ENCODE assay signal across 1 cellular context in genomic region chr5:10283927-10284635, GRCh38.
A peak's percentile ranks its signal among the peaks of the same experiment; 100 is the strongest.
TF ChIP-seq lines count a peak whose summit lies in the region.

No MANE protein-coding gene starts in this region.

TF ChIP-seq in K562, 482 proteins besides CTCF, POLR2A, EP300 and RAD21 (continued from another document and continues in another):
- TF ChIP-seq NEUROD1 (IDR thresholded peaks at IDR 0.05; ENCODE audit: borderline replicate concordance, low read depth, low read length, partially characterized antibody) (peak; percentile 27), ZNF324 (CRISPR knock-in tag; IDR thresholded peaks at IDR 0.05) (0 out of 2 replicates have a peak, but pooled peaks have one; percentile 20), L3MBTL2 (IDR thresholded peaks at IDR 0.05) (peak; percentile 77), POLR2AphosphoS5 (IDR thresholded peaks at IDR 0.05; ENCODE audit: control insufficient read depth, insufficient read depth, low read depth, low read length) (peak; percentile 70; the same call in 1 of the 2 replicates), RUNX1 (IDR thresholded peaks at IDR 0.05; ENCODE audit: low read depth) (peak; percentile 80; the same call in 1 of the 2 replicates), ATF4 (CRISPR knock-in tag; IDR thresholded peaks at IDR 0.05) (peak; percentile 71; the same call in 1 of the 2 replicates), GABPA (tag; conservative IDR thresholded peaks at IDR 0.05; ENCODE audit: low read depth) (no peak), ZNF197 (CRISPR knock-in tag; IDR thresholded peaks at IDR 0.05; ENCODE audit: low read depth) (peak; percentile 62; the same call in 1 of the 2 replicates), E2F6 (IDR thresholded peaks at IDR 0.05; ENCODE audit: borderline replicate concordance in 1 of 2, extremely low read depth in 1 of 2, insufficient read depth in 1 of 2, insufficient read length in 1 of 2, low read depth in 1 of 2, low read length in 1 of 2, poor library complexity in 1 of 2, severe bottlenecking in 1 of 2) (peak in 1 of 2 experiments; percentile 78), TSHZ1 (CRISPR knock-in tag; IDR thresholded peaks at IDR 0.05) (no peak), PHB2 (IDR thresholded peaks at IDR 0.05; ENCODE audit: low read depth) (no peak), MAZ (CRISPR knock-in tag; conservative IDR thresholded peaks at IDR 0.05 in 1 of 2, IDR thresholded peaks at IDR 0.05 in 1 of 2) (peak; percentile 72 to 76; a peak in 3 of 4 replicates), SP2 (IDR thresholded peaks at IDR 0.05; ENCODE audit: extremely low read depth, low read depth, low read length, poor library complexity, severe bottlenecking) (no peak), SETDB1 (IDR thresholded peaks at IDR 0.05; ENCODE audit: low read length) (no peak), CBX5 (IDR thresholded peaks at IDR 0.05; ENCODE audit: borderline replicate concordance, low read depth) (peak; percentile 31; the same call in 1 of the 2 replicates), ZNF253 (CRISPR knock-in tag; conservative IDR thresholded peaks at IDR 0.05) (no peak), SREBF2 (CRISPR knock-in tag; IDR thresholded peaks at IDR 0.05) (no peak), ZNF764 (CRISPR knock-in tag; IDR thresholded peaks at IDR 0.05; ENCODE audit: low read depth) (0 out of 2 replicates have a peak, but pooled peaks have one; percentile 17), ZNF224 (CRISPR knock-in tag; IDR thresholded peaks at IDR 0.05) (no peak), RBM15 (IDR thresholded peaks at IDR 0.05; ENCODE audit: insufficient read depth, low read length) (no peak), ZNF174 (CRISPR knock-in tag; IDR thresholded peaks at IDR 0.05) (0 out of 2 replicates have a peak, but pooled peaks have one; percentile 66), PRDM10 (IDR thresholded peaks at IDR 0.05; ENCODE audit: partially characterized antibody) (no peak), TSC22D4 (tag; IDR thresholded peaks at IDR 0.05) (no peak), KDM5B (IDR thresholded peaks at IDR 0.05; ENCODE audit: insufficient replicate concordance, low read depth, low read length) (no peak), ZNF766 (CRISPR knock-in tag; conservative IDR thresholded peaks at IDR 0.05) (0 out of 2 replicates have a peak, but pooled peaks have one; percentile 45), E2F8 (IDR thresholded peaks at IDR 0.05; ENCODE audit: low read depth, partially characterized antibody) (peak; percentile 40), LCOR (CRISPR knock-in tag; IDR thresholded peaks at IDR 0.05) (0 out of 2 replicates have a peak, but pooled peaks have one; percentile 42), CC2D1A (IDR thresholded peaks at IDR 0.05) (peak; percentile 80), ELF4 (CRISPR knock-in tag; IDR thresholded peaks at IDR 0.05) (peak; percentile 74; the same call in 1 of the 2 replicates), GTF3C2 (IDR thresholded peaks at IDR 0.05; ENCODE audit: borderline replicate concordance, extremely low read depth, insufficient read length) (no peak), POLR2AphosphoS2 (IDR thresholded peaks at IDR 0.05; ENCODE audit: low read length) (peak; percentile 94), HMBOX1 (IDR thresholded peaks at IDR 0.05) (no peak), EP400 (IDR thresholded peaks at IDR 0.05) (peak; percentile 48), RAD51 (IDR thresholded peaks at IDR 0.05; ENCODE audit: borderline replicate concordance, low read depth) (no peak), POLR2B (IDR thresholded peaks at IDR 0.05; ENCODE audit: low read depth, partially characterized antibody) (peak; percentile 28), ZNF583 (CRISPR knock-in tag; IDR thresholded peaks at IDR 0.05) (peak; percentile 79; the same call in 1 of the 2 replicates), PML (IDR thresholded peaks at IDR 0.05; ENCODE audit: low read length) (0 out of 2 replicates have a peak, but pooled peaks have one; percentile 45), TFE3 (CRISPR knock-in tag; IDR thresholded peaks at IDR 0.05) (peak; percentile 10; the same call in 1 of the 2 replicates), ZBTB33 (CRISPR knock-in tag; IDR thresholded peaks at IDR 0.05) (peak; percentile 91), HCFC1 (IDR thresholded peaks at IDR 0.05; ENCODE audit: low read depth, low read length) (no peak), ERF (CRISPR knock-in tag; IDR thresholded peaks at IDR 0.05) (no peak; the same call in 1 of the 2 replicates), ZNF586 (CRISPR knock-in tag; conservative IDR thresholded peaks at IDR 0.05) (peak; percentile 75; the same call in 1 of the 2 replicates)
